ENCODE assay signal across 9 cellular contexts in the genomic region with DNA sequence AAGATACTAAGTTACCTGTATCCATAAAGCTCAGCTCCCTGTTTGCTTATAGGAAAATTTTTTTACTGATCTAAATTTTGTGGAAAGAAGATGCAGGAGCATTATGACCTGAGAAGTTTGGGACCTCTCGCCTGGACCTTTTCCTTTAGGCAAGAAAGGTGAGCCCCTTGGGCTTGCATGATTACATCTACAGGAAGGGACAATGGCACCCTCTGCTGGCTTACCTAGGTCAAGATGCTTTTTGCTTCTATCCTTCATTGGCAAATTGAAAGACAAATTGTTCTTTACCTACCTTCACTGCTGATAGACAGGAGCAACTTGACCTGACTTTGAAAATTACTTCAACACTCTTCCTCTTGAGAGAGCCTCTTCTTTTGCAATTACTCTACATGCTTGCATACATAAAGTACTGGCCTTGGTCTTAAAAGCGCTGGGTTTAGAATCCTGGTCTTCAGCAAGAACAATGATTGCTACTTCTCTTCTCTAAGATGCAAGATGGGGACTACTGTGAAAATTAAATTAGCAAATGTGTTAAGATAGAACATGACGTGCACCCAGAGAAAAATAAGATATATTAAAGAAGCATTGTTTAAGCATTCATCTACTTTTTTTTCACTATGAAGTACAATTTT.
A peak's percentile ranks its signal among the peaks of the same experiment; 100 is the strongest.
DNase-seq lines count a peak whose midpoint lies in the region; ATAC-seq, FAIRE-seq and TF ChIP-seq lines count a peak whose summit lies in the region.
"Had no signal": no experiment of that assay in that cellular context is flagged by ENCODE, and none has a peak within 500 bp of the region (broad histone marks: within the 10 kb centered on the region; RNA-seq: fewer than 3 reads in every experiment).

No MANE protein-coding gene starts in this region.

- no peaks in the 10 kb centered on the region for H3K27me3 Mint-ChIP-seq in natural killer cell treated with Interleukin-12 subunit alpha and Interleukin-12 subunit beta and Interleukin-15 and Interleukin-18, amount 100 ng/mL, for 72 hours

- DNase-seq in DMS 273 (lab: John Stamatoyannopoulos, UW; ENCODE audit: unreplicated experiment), result peak; percentile 42
- no peak for DNase-seq in DMS 273 treated with DMSO at 0.1 percent for 48 hours (lab: John Stamatoyannopoulos, UW)
- DNase-seq in RPMI8226, result peak; percentile 45
- peak in 1 of 2 donors; percentile 57 for DNase-seq in foreskin fibroblast
- peak; percentile 28 for DNase-seq in small intestine
- DNase-seq in natural killer cell treated with Interleukin-12 subunit alpha and Interleukin-12 subunit beta and Interleukin-15 and Interleukin-18, amount 100 ng/mL, for 72 hours (ENCODE audit: low spot score), result no peak

- H3K4me1 Mint-ChIP-seq in natural killer cell treated with Interleukin-12 subunit alpha and Interleukin-12 subunit beta and Interleukin-15 and Interleukin-18, amount 100 ng/mL, for 72 hours (ENCODE audit: low read depth in 2 of 2), result no peaks in the 10 kb centered on the region

- H3K36me3 ChIP-seq in small intestine (ENCODE audit: control insufficient read depth in 2 of 2, insufficient read depth in 2 of 2, low read length in 2 of 2), result no peaks in the 10 kb centered on the region

- WGBS in small intestine, 3 donors, result 57 to 70% (median 68%) methylated on average over 3 of the region's 3 CpGs

- H3K9me3 ChIP-seq in small intestine (ENCODE audit: control insufficient read depth, low read depth), result no peaks in the 10 kb centered on the region

- no peaks in the 10 kb centered on the region for H3K27me3 ChIP-seq in small intestine (ENCODE audit: control insufficient read depth in 2 of 2, insufficient read depth in 2 of 2, low read length in 2 of 2)

- no peak overlapping the region for H3K4me3 ChIP-seq in foreskin fibroblast (ENCODE audit: low read depth in 1 of 2, low read length in 2 of 2)
- no peak overlapping the region for H3K4me3 ChIP-seq in small intestine (ENCODE audit: low read depth in 1 of 2, low read length in 2 of 2)

- no peak overlapping the region for H3K4me3 Mint-ChIP-seq in natural killer cell treated with Interleukin-12 subunit alpha and Interleukin-12 subunit beta and Interleukin-15 and Interleukin-18, amount 100 ng/mL, for 72 hours

- H3K9me3 Mint-ChIP-seq in natural killer cell treated with Interleukin-12 subunit alpha and Interleukin-12 subunit beta and Interleukin-15 and Interleukin-18, amount 100 ng/mL, for 72 hours, result no peaks in the 10 kb centered on the region

- no peak overlapping the region for H3K27ac Mint-ChIP-seq in natural killer cell treated with Interleukin-12 subunit alpha and Interleukin-12 subunit beta and Interleukin-15 and Interleukin-18, amount 100 ng/mL, for 72 hours

- TF ChIP-seq CTCF in foreskin fibroblast (IDR thresholded peaks at IDR 0.05; ENCODE audit: low read depth, low read length), result peak; percentile 77

- no peak for FAIRE-seq in small intestine (lab: Jason Lieb, UNC)
- FAIRE-seq: A204.1 had no signal

- ATAC-seq in HG03342 (IDR thresholded peaks at IDR 0.05; ENCODE audit: unreplicated experiment) (peak; percentile 62), GM18909 (IDR thresholded peaks at IDR 0.05; ENCODE audit: poor library complexity, unreplicated experiment) (no peak)
- ATAC-seq in natural killer cell treated with Interleukin-12 subunit alpha and Interleukin-12 subunit beta and Interleukin-15 and Interleukin-18, amount 100 ng/mL, for 72 hours, result no peak

- H3K27ac ChIP-seq in small intestine (ENCODE audit: low read depth in 1 of 2, low read length in 1 of 2), result no peak overlapping the region

- no peaks in the 10 kb centered on the region for H3K4me1 ChIP-seq in small intestine (ENCODE audit: control insufficient read depth in 2 of 2, insufficient read depth in 1 of 2, low read depth in 1 of 2, low read length in 1 of 2)

- H3K36me3 Mint-ChIP-seq in natural killer cell treated with Interleukin-12 subunit alpha and Interleukin-12 subunit beta and Interleukin-15 and Interleukin-18, amount 100 ng/mL, for 72 hours, result no peaks in the 10 kb centered on the region

Comparison
In these comparisons a context has a peak if more than half of its experiments do, and no peak if none do; other contexts are left out.
1. DNase-seq: peak in DMS 273 (single experiment), RPMI8226 (single experiment) and small intestine (single experiment); none in DMS 273 treated with DMSO at 0.1 percent for 48 hours (single experiment) and natural killer cell treated with Interleukin-12 subunit alpha and Interleukin-12 subunit beta and Interleukin-15 and Interleukin-18, amount 100 ng/mL, for 72 hours (single experiment).